In the genomic region with DNA sequence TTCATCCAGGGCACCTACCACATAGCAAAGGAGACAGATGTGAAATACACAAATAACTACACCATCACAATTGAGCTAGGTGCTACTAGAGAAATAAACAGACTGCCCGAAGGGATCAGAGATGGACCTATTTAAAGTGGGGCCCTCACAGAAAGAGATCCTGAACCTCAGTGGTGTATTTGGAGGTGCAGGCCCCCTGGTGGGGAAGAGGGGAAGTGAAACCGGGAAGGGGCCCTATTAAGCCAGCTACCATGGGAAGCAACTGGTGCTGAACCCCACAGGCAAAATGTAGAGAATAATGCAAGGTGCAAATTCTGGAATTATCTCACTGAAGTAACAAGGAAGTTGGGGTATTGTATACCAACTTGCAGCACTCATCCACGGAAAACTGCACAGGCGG, we compare ENCODE assay signal across 8 cellular contexts.
A peak's percentile ranks its signal among the peaks of the same experiment; 100 is the strongest.
DNase-seq lines count a peak whose midpoint lies in the region; ATAC-seq, FAIRE-seq and TF ChIP-seq lines count a peak whose summit lies in the region.

No MANE protein-coding gene starts in this region.

- no peaks in the 10 kb centered on the region for H3K9me3 ChIP-seq in thoracic aorta

- no peaks in the 10 kb centered on the region for H3K36me3 ChIP-seq in thoracic aorta

- FAIRE-seq in D721Med (lab: Jason Lieb, UNC): no peak

- peak; percentile 77 for ATAC-seq in HG02885 (IDR thresholded peaks at IDR 0.05; ENCODE audit: poor library complexity, unreplicated experiment)
- ATAC-seq in thoracic aorta (ENCODE audit: insufficient number of reproducible peaks, low FRiP score, low read depth): no peak

- H3K4me3 Mint-ChIP-seq in activated CD4-positive, alpha-beta T cell treated with anti-CD3 and anti-CD28 coated beads, Interleukin-2, amount 10 ng/mL, durations not matched to agents 24 days and 14 days: no peak overlapping the region

- H3K27ac ChIP-seq in thoracic aorta: no peak overlapping the region

- H3K4me1 ChIP-seq in thoracic aorta (ENCODE audit: control insufficient read depth in 1 of 2, low read depth in 2 of 2): no peaks in the 10 kb centered on the region

- TF ChIP-seq CTCF in D721Med (IDR thresholded peaks at IDR 0.05; ENCODE audit: insufficient read depth, missing control alignments) (peak; percentile 21), fibroblast of villous mesenchyme (IDR thresholded peaks at IDR 0.05; ENCODE audit: insufficient read depth, low read depth, low read length) (peak; percentile 75), thoracic aorta (IDR thresholded peaks at IDR 0.05) (peak; percentile 20)

- DNase-seq in D721Med (ENCODE audit: insufficient read length, low spot score) (no peak), fibroblast of villous mesenchyme (ENCODE audit: low read depth) (peak; percentile 22), thoracic aorta (ENCODE audit: low spot score) (no peak), NCI-H2081 (lab: John Stamatoyannopoulos, UW) (no peak), NCI-H446 treated with DMSO at 0.1 percent for 48 hours (lab: John Stamatoyannopoulos, UW) (no peak), COLO829 (ENCODE audit: low spot score) (no peak)
- peak; percentile 68 for DNase-seq in activated CD4-positive, alpha-beta T cell treated with anti-CD3 and anti-CD28 coated beads, Interleukin-2, amount 10 ng/mL, durations not matched to agents 24 days and 14 days

- H3K27me3 Mint-ChIP-seq in activated CD4-positive, alpha-beta T cell treated with anti-CD3 and anti-CD28 coated beads, Interleukin-2, amount 10 ng/mL, durations not matched to agents 24 days and 14 days: peaks cover 6% of the 10 kb centered on the region

- H3K36me3 Mint-ChIP-seq in activated CD4-positive, alpha-beta T cell treated with anti-CD3 and anti-CD28 coated beads, Interleukin-2, amount 10 ng/mL, durations not matched to agents 24 days and 14 days (ENCODE audit: low read depth): no peaks in the 10 kb centered on the region

- no peaks in the 10 kb centered on the region for H3K9me3 Mint-ChIP-seq in activated CD4-positive, alpha-beta T cell treated with anti-CD3 and anti-CD28 coated beads, Interleukin-2, amount 10 ng/mL, durations not matched to agents 24 days and 14 days

- no peak overlapping the region for H3K27ac Mint-ChIP-seq in activated CD4-positive, alpha-beta T cell treated with anti-CD3 and anti-CD28 coated beads, Interleukin-2, amount 10 ng/mL, durations not matched to agents 24 days and 14 days

- H3K4me3 ChIP-seq in fibroblast of villous mesenchyme (ENCODE audit: low read depth, low read length) (no peak overlapping the region), thoracic aorta (no peak overlapping the region)

- H3K4me1 Mint-ChIP-seq in activated CD4-positive, alpha-beta T cell treated with anti-CD3 and anti-CD28 coated beads, Interleukin-2, amount 10 ng/mL, durations not matched to agents 24 days and 14 days: no peaks in the 10 kb centered on the region

- intact Hi-C loops in activated CD4-positive, alpha-beta T cell treated with anti-CD3 and anti-CD28 coated beads, Interleukin-2, amount 10 ng/mL, durations not matched to agents 24 days and 14 days (cut with micrococcal nuclease): no loop called here

- no peaks in the 10 kb centered on the region for H3K27me3 ChIP-seq in thoracic aorta (replicated peaks; ENCODE audit: insufficient read depth)

Comparison
In these comparisons a context has a peak if more than half of its experiments do, and no peak if none do; other contexts are left out.
1. DNase-seq: peak in activated CD4-positive, alpha-beta T cell treated with anti-CD3 and anti-CD28 coated beads, Interleukin-2, amount 10 ng/mL, durations not matched to agents 24 days and 14 days (single experiment) and fibroblast of villous mesenchyme (single experiment); none in D721Med (single experiment), thoracic aorta (single experiment), NCI-H2081 (0 of 2), NCI-H446 treated with DMSO at 0.1 percent for 48 hours (single experiment) and COLO829 (single experiment).
2. CTCF ChIP-seq: peak in every context shown above with its lines; median percentile 75 in fibroblast of villous mesenchyme; 21 in D721Med; 20 in thoracic aorta.